1 cellular context compared by ENCODE assay signal in the genomic region with DNA sequence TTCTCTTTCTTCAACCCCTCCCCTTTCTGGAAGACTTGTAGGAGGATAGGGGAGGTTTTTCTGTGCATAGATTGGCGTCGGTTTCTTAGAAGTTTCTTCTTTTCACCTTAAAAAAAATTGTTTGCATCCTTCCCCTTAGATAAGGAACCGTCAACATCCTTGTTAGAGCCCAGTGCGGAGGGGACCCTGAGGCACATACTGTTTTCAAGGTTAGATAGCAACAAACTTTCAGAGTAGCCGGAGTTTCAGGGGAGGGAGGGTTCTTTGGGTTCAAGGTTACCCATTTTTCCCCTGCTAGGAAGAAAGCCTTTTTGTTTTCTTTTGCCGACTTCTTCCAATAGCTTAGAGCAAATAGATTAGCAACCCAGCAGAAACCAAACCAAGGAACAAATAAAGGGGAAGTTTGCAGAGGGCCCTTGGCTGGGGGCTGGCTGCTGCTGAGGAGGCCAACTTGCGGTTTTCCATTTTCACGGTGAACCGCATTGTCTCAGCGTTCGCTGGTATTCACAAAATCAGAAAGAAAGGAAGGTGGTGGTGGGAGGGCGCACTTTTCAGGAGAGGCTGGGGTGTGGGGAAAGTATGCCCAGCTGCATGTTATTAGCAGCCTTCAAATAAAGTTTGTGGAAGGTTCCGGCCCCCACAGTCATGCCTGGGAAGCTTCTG.
TF ChIP-seq lines count a peak whose summit lies in the region.

No MANE protein-coding gene starts in this region.

TF ChIP-seq in HepG2, 621 proteins besides CTCF, POLR2A, EP300 and RAD21 (continued from another document and continues in another):
- TF ChIP-seq KDM2A (CRISPR knock-in tag; IDR thresholded peaks at IDR 0.05; ENCODE audit: borderline replicate concordance, low read depth) (0 out of 2 replicates have a peak, but pooled peaks have one; percentile 28), CERS6 (CRISPR knock-in tag; IDR thresholded peaks at IDR 0.05) (no peak), ZNF329 (CRISPR knock-in tag; IDR thresholded peaks at IDR 0.05; ENCODE audit: low read depth) (no peak), RARA (CRISPR knock-in tag; IDR thresholded peaks at IDR 0.05) (peak; percentile 75), ZMYM3 (CRISPR knock-in tag; IDR thresholded peaks at IDR 0.05) (no peak), ZNF615 (CRISPR knock-in tag; IDR thresholded peaks at IDR 0.05; ENCODE audit: borderline replicate concordance) (no peak), ISL2 (CRISPR knock-in tag; IDR thresholded peaks at IDR 0.05) (peak; percentile 60; the same call in 1 of the 2 replicates), ZNF773 (CRISPR knock-in tag; IDR thresholded peaks at IDR 0.05; ENCODE audit: borderline replicate concordance) (no peak), RXRB (CRISPR knock-in tag; IDR thresholded peaks at IDR 0.05; ENCODE audit: borderline replicate concordance) (peak; percentile 46; the same call in 1 of the 2 replicates), ZFY (CRISPR knock-in tag; IDR thresholded peaks at IDR 0.05) (no peak), ZNF713 (CRISPR knock-in tag; IDR thresholded peaks at IDR 0.05) (no peak), SOX5 (CRISPR knock-in tag; IDR thresholded peaks at IDR 0.05; ENCODE audit: borderline replicate concordance) (peak; percentile 77; the same call in 1 of the 2 replicates), ZNF512B (CRISPR knock-in tag; IDR thresholded peaks at IDR 0.05; ENCODE audit: borderline replicate concordance) (no peak), ZSCAN29 (CRISPR knock-in tag; conservative IDR thresholded peaks at IDR 0.05) (no peak), PPARG (CRISPR knock-in tag; conservative IDR thresholded peaks at IDR 0.05) (peak; percentile 73; the same call in 1 of the 2 replicates), MTA1 (CRISPR knock-in tag; IDR thresholded peaks at IDR 0.05; ENCODE audit: borderline replicate concordance) (no peak), ATF6 (CRISPR knock-in tag; conservative IDR thresholded peaks at IDR 0.05) (no peak), ZXDC (CRISPR knock-in tag; IDR thresholded peaks at IDR 0.05) (no peak), HOXA9 (CRISPR knock-in tag; IDR thresholded peaks at IDR 0.05; ENCODE audit: borderline replicate concordance) (no peak), GLI4 (CRISPR knock-in tag; IDR thresholded peaks at IDR 0.05; ENCODE audit: borderline replicate concordance) (no peak), FOXM1 (CRISPR knock-in tag; IDR thresholded peaks at IDR 0.05) (no peak), NCOA5 (CRISPR knock-in tag; IDR thresholded peaks at IDR 0.05) (no peak), KDM5B (CRISPR knock-in tag; IDR thresholded peaks at IDR 0.05; ENCODE audit: borderline replicate concordance) (no peak), ZNF660 (CRISPR knock-in tag; IDR thresholded peaks at IDR 0.05; ENCODE audit: borderline replicate concordance, low read depth) (no peak), ZNF510 (CRISPR knock-in tag; IDR thresholded peaks at IDR 0.05; ENCODE audit: low read depth) (no peak), IRF1 (CRISPR knock-in tag; IDR thresholded peaks at IDR 0.05; ENCODE audit: low read depth) (no peak), ZNF317 (CRISPR knock-in tag; IDR thresholded peaks at IDR 0.05) (no peak), RARG (CRISPR knock-in tag; IDR thresholded peaks at IDR 0.05; ENCODE audit: low read depth) (no peak)
- TF ChIP-seq, protein P1, sequence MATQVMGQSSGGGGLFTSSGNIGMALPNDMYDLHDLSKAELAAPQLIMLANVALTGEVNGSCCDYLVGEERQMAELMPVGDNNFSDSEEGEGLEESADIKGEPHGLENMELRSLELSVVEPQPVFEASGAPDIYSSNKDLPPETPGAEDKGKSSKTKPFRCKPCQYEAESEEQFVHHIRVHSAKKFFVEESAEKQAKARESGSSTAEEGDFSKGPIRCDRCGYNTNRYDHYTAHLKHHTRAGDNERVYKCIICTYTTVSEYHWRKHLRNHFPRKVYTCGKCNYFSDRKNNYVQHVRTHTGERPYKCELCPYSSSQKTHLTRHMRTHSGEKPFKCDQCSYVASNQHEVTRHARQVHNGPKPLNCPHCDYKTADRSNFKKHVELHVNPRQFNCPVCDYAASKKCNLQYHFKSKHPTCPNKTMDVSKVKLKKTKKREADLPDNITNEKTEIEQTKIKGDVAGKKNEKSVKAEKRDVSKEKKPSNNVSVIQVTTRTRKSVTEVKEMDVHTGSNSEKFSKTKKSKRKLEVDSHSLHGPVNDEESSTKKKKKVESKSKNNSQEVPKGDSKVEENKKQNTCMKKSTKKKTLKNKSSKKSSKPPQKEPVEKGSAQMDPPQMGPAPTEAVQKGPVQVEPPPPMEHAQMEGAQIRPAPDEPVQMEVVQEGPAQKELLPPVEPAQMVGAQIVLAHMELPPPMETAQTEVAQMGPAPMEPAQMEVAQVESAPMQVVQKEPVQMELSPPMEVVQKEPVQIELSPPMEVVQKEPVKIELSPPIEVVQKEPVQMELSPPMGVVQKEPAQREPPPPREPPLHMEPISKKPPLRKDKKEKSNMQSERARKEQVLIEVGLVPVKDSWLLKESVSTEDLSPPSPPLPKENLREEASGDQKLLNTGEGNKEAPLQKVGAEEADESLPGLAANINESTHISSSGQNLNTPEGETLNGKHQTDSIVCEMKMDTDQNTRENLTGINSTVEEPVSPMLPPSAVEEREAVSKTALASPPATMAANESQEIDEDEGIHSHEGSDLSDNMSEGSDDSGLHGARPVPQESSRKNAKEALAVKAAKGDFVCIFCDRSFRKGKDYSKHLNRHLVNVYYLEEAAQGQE (IDR thresholded peaks at IDR 0.05; ENCODE audit: borderline replicate concordance in 1 of 2, low read depth in 1 of 2, low read length in 2 of 2): 0 out of 4 replicates have a peak, but pooled peaks of 1 of the 2 experiments have one; percentile 18
- TF ChIP-seq, protein P2, sequence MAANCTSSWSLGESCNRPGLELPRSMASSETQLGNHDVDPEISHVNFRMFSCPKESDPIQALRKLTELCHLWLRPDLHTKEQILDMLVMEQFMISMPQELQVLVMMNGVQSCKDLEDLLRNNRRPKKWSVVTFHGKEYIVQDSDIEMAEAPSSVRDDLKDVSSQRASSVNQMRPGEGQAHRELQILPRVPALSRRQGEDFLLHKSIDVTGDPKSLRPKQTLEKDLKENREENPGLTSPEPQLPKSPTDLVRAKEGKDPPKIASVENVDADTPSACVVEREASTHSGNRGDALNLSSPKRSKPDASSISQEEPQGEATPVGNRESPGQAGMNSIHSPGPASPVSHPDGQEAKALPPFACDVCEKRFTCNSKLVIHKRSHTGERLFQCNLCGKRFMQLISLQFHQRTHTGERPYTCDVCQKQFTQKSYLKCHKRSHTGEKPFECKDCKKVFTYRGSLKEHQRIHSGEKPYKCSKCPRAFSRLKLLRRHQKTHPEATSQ (CRISPR knock-in tag; IDR thresholded peaks at IDR 0.05; ENCODE audit: borderline replicate concordance): no peak
- TF ChIP-seq, protein P3, sequence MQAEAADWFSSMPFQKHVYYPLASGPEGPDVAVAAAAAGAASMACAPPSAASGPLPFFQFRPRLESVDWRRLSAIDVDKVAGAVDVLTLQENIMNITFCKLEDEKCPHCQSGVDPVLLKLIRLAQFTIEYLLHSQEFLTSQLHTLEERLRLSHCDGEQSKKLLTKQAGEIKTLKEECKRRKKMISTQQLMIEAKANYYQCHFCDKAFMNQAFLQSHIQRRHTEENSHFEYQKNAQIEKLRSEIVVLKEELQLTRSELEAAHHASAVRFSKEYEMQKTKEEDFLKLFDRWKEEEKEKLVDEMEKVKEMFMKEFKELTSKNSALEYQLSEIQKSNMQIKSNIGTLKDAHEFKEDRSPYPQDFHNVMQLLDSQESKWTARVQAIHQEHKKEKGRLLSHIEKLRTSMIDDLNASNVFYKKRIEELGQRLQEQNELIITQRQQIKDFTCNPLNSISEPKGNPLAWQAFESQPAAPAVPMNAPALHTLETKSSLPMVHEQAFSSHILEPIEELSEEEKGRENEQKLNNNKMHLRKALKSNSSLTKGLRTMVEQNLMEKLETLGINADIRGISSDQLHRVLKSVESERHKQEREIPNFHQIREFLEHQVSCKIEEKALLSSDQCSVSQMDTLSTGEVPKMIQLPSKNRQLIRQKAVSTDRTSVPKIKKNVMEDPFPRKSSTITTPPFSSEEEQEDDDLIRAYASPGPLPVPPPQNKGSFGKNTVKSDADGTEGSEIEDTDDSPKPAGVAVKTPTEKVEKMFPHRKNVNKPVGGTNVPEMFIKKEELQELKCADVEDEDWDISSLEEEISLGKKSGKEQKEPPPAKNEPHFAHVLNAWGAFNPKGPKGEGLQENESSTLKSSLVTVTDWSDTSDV (CRISPR knock-in tag; IDR thresholded peaks at IDR 0.05): no peak
- TF ChIP-seq, protein P4, sequence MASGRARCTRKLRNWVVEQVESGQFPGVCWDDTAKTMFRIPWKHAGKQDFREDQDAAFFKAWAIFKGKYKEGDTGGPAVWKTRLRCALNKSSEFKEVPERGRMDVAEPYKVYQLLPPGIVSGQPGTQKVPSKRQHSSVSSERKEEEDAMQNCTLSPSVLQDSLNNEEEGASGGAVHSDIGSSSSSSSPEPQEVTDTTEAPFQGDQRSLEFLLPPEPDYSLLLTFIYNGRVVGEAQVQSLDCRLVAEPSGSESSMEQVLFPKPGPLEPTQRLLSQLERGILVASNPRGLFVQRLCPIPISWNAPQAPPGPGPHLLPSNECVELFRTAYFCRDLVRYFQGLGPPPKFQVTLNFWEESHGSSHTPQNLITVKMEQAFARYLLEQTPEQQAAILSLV (CRISPR knock-in tag; IDR thresholded peaks at IDR 0.05; ENCODE audit: borderline replicate concordance): no peak
